In genomic region chr7:32670626-32671025, GRCh38 we compare ENCODE assay signal across 8 cellular contexts.
DNase-seq lines count a peak whose midpoint lies in the region; ATAC-seq, FAIRE-seq and TF ChIP-seq lines count a peak whose summit lies in the region.
"Not testable (repeated sequence)": the region's sequence is repeated elsewhere in the genome, so short reads cannot be mapped to it uniquely, and the experiment has no call there.

No MANE protein-coding gene starts in this region.

- intact Hi-C loops in stomach (cut with DNase I; ENCODE audit: low total_unique reads), result not testable (repeated sequence)

- not testable (repeated sequence) for TF ChIP-seq RAD21 in A549 (conservative IDR thresholded peaks at IDR 0.05 in 1 of 2, IDR thresholded peaks at IDR 0.05 in 1 of 2)

- not testable (repeated sequence) for H3K9me3 Mint-ChIP-seq in GM23338; astrocyte (ENCODE audit: unreplicated experiment); neural progenitor cell

- POLR2A ChIA-PET in A549 (lab: Yijun Ruan, JAX), result interaction anchor here (0.9 to 2.8 kb wide), 3 partner anchors 10 to 175 kb away, joined by 4 to 14 read pairs (median 6); partner anchors contain the start of gene AVL9

- H3K9ac ChIP-seq in astrocyte (ENCODE audit: low read length), result peak overlapping the region; percentile 57
- H3K9ac ChIP-seq in neural progenitor cell, result not testable (repeated sequence)

- WGBS in A549 (ENCODE audit: missing lambda C conversion rate), result 6% methylated on average over 7 of the region's 7 CpGs
- WGBS in stomach, 5 donors, result 87 to 96% (median 96%) methylated on average over 7 of the region's 7 CpGs

- H3K27ac Mint-ChIP-seq in GM23338 (peak overlapping the region; percentile 47), astrocyte (ENCODE audit: unreplicated experiment) (peak overlapping the region; percentile 99), neural progenitor cell (peak overlapping the region; percentile 85)

- H3K36me3 ChIP-seq in GM23338 (ENCODE audit: insufficient read depth); astrocyte (ENCODE audit: insufficient read depth, low read length); neural progenitor cell; stomach: not testable (repeated sequence)

- H3K4me1 ChIP-seq in A549 (peaks cover 57% of the 10 kb centered on the region), astrocyte (ENCODE audit: insufficient read depth, low read length) (peaks cover 23% of the 10 kb centered on the region), stomach (peaks cover 0 to 18% (median 0%) of the 10 kb centered on the region in 4 donors)
- not testable (repeated sequence) for H3K4me1 ChIP-seq in GM23338 (ENCODE audit: insufficient read depth); neural progenitor cell

- not testable (repeated sequence) for TF ChIP-seq POLR2A in A549 (IDR thresholded peaks at IDR 0.05; ENCODE audit: low read length); stomach (IDR thresholded peaks at IDR 0.05)

- peak; percentile 9 to 32; a peak in 4 of 6 replicates for ATAC-seq in A549
- not testable (repeated sequence) for ATAC-seq in GM23338

- TF ChIP-seq EP300 in A549 (IDR thresholded peaks at IDR 0.05); stomach (IDR thresholded peaks at IDR 0.05): not testable (repeated sequence)

- H3K9me3 ChIP-seq in A549, result peaks cover 12% of the 10 kb centered on the region; the same call in 2 of the 3 replicates
- H3K9me3 ChIP-seq in astrocyte (ENCODE audit: insufficient read depth, low read depth, low read length); neural progenitor cell (ENCODE audit: low read depth); stomach: not testable (repeated sequence)

- CTCF ChIA-PET in A549 (lab: Yijun Ruan, JAX), result interaction anchor here (0.6 to 3.5 kb wide), 3 partner anchors 83 to 254 kb away, joined by 3 to 10 read pairs (median 3); no protein-coding TSS in a partner anchor

- not testable (repeated sequence) for H4K20me1 ChIP-seq in GM23338 (replicated peaks; ENCODE audit: insufficient read depth); astrocyte (ENCODE audit: insufficient read depth, low read length); neural progenitor cell (ENCODE audit: low read depth)

- not testable (repeated sequence) for TF ChIP-seq CTCF in A549 (IDR thresholded peaks at IDR 0.05); GM23338 (conservative IDR thresholded peaks at IDR 0.05; ENCODE audit: low read depth in 2 of 2); astrocyte (IDR thresholded peaks at IDR 0.05; ENCODE audit: insufficient read depth, low read depth, low read length); neural progenitor cell (IDR thresholded peaks at IDR 0.05); stomach (IDR thresholded peaks at IDR 0.05)

- not testable (repeated sequence) for H3K27me3 ChIP-seq in GM23338 (ENCODE audit: insufficient read depth); astrocyte (ENCODE audit: insufficient read depth, low read length); neural progenitor cell; stomach

- not testable (repeated sequence) for H3K9me2 ChIP-seq in GM23338 (ENCODE audit: insufficient read depth)

- H3K4me2 ChIP-seq in A549, result peak overlapping the region; percentile 95
- not testable (repeated sequence) for H3K4me2 ChIP-seq in GM23338
- peak overlapping the region; percentile 71 for H3K4me2 ChIP-seq in astrocyte (ENCODE audit: low read length)
- H3K4me2 ChIP-seq in neural progenitor cell, result peak overlapping the region; percentile 12

- H3K4me1 Mint-ChIP-seq in GM23338 (peaks cover 13% of the 10 kb centered on the region), astrocyte (ENCODE audit: low read depth, unreplicated experiment) (peaks cover 23% of the 10 kb centered on the region), neural progenitor cell (peaks cover 15% of the 10 kb centered on the region)

- not testable (repeated sequence) for H3K4me3 Mint-ChIP-seq in GM23338, neural progenitor cell
- peak overlapping the region; percentile 69 for H3K4me3 Mint-ChIP-seq in astrocyte (ENCODE audit: unreplicated experiment)

- peak overlapping the region; percentile 88 to 97 for H3K27ac ChIP-seq in A549
- not testable (repeated sequence) for H3K27ac ChIP-seq in GM23338 (ENCODE audit: low read depth); neural progenitor cell
- peak overlapping the region; percentile 76 for H3K27ac ChIP-seq in astrocyte (ENCODE audit: low read depth, low read length)
- peak overlapping the region in 4 of 5 donors; percentile 5 to 77 (median 42) for H3K27ac ChIP-seq in stomach

- H3F3A ChIP-seq in GM23338 (replicated peaks; ENCODE audit: low read depth); neural progenitor cell (ENCODE audit: low read depth): not testable (repeated sequence)

- H3K79me2 ChIP-seq in GM23338 (replicated peaks; ENCODE audit: insufficient read depth); astrocyte (ENCODE audit: insufficient read depth, low read length); neural progenitor cell (ENCODE audit: low read depth): not testable (repeated sequence)

- H3K27me3 Mint-ChIP-seq in GM23338 (ENCODE audit: insufficient read depth, low read depth, poor library complexity); astrocyte (ENCODE audit: low read depth, unreplicated experiment); neural progenitor cell (ENCODE audit: insufficient read depth, low read depth): not testable (repeated sequence)

- DNase-seq in A549 (ENCODE audit: low read depth in 1 of 2, low spot score in 1 of 2) (peak in 1 of 2 experiments; percentile 74), M059J (ENCODE audit: low read depth) (peak; percentile 72), RCC 7860 (ENCODE audit: low spot score) (peak; percentile 82), astrocyte (ENCODE audit: low read depth) (peak; percentile 38), iris pigment epithelial cell (ENCODE audit: low read depth) (peak; percentile 28)
- not testable (repeated sequence) for DNase-seq in GM23338 (ENCODE audit: low spot score); neural progenitor cell (ENCODE audit: low spot score); stomach

- H3K4me3 ChIP-seq in A549, result peak overlapping the region; percentile 18; the same call in 1 of the 3 replicates
- H3K4me3 ChIP-seq in GM23338; astrocyte (ENCODE audit: insufficient read depth, low read depth, low read length); neural progenitor cell; stomach: not testable (repeated sequence)

- not testable (repeated sequence) for H2AFZ ChIP-seq in GM23338; astrocyte (ENCODE audit: low read depth, low read length); neural progenitor cell (replicated peaks)

- not testable (repeated sequence) for FAIRE-seq in A549 (lab: Jason Lieb, UNC); RCC 7860 (lab: Jason Lieb, UNC); astrocyte (lab: Jason Lieb, UNC)

- H3K36me3 Mint-ChIP-seq in GM23338 (ENCODE audit: low read depth), result peaks cover 29% of the 10 kb centered on the region
- H3K36me3 Mint-ChIP-seq in astrocyte (ENCODE audit: low read depth, unreplicated experiment); neural progenitor cell: not testable (repeated sequence)

Comparison
In these comparisons a context has a peak if more than half of its experiments do, and no peak if none do; other contexts are left out.
1. H3K27ac Mint-ChIP-seq: peak in every context shown above with its lines; median percentile 99 in astrocyte; 85 in neural progenitor cell; 47 in GM23338.